Comparison of ENCODE assay signal across 18 cellular contexts in the genomic region with DNA sequence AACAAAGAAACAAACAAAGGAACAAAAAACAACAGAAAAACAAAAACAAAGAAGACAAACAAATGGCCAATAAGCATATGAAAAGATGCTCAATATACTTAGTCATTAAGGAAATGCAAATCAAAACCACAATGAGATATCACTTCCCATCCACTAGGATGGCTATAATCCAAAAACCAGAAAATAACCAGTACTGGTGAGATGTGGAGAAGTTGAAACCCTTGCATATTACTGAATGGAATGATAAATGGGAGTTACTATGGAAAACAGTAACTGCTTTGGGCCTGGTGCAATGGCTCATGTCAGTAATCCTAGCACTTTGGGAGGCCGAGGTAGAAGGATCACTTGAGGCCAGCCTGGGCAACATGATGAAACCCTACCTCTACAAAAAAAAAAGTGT. TPM values are rescaled to one million over a fixed set of nuclear protein-coding genes. Genes with fewer than 3 reads are reported as not detected.
"Had no signal": no experiment of that assay in that cellular context is flagged by ENCODE, and none has a peak within 500 bp of the region (broad histone marks: within the 10 kb centered on the region; RNA-seq: fewer than 3 reads in every experiment).

No MANE protein-coding gene starts in this region.

- DNase-seq: activated B cell treated with CpG ODN at 0.5 μM for 24 hours; activated CD4-positive, alpha-beta T cell treated with anti-CD3 and anti-CD28 coated beads, Interleukin-2, amount 50 U/mL, for 1 hour; activated naive CD4-positive, alpha-beta T cell treated with anti-CD3 and anti-CD28 coated beads, Interleukin-2, amount 10 ng/mL, durations not matched to agents 7 days and 5 days; activated T-cell treated with anti-CD3 and anti-CD28 coated beads for 4 hours; central memory CD4-positive, alpha-beta T cell; effector CD8-positive, alpha-beta T cell; heart left ventricle; left lung; mesendoderm; psoas muscle; stimulated activated CD4-positive, alpha-beta T cell treated with anti-CD3 and anti-CD28 coated beads, Interleukin-4, amount 100 ng/mL, for 1 hour; stimulated activated naive CD8-positive, alpha-beta T cell treated with anti-CD3 and anti-CD28 coated beads, Interleukin-15, amount 100 ng/mL, for 72 hours; T-cell; T1000 had no signal

- H3K4me1 ChIP-seq: left lung, psoas muscle had no signal

- H3K36me3 Mint-ChIP-seq: activated naive CD4-positive, alpha-beta T cell treated with anti-CD3 and anti-CD28 coated beads, Interleukin-2, amount 10 ng/mL, durations not matched to agents 7 days and 5 days; T-cell had no signal

- H3K4me3 Mint-ChIP-seq: activated B cell treated with CpG ODN at 0.5 μM for 24 hours; activated naive CD4-positive, alpha-beta T cell treated with anti-CD3 and anti-CD28 coated beads, Interleukin-2, amount 10 ng/mL, durations not matched to agents 7 days and 5 days; activated T-helper 17 cell treated with anti-CD3 and anti-CD28 coated beads, Interleukin-2, amount 50 U/mL, for 72 hours; stimulated activated naive CD8-positive, alpha-beta T cell treated with anti-CD3 and anti-CD28 coated beads, Interleukin-15, amount 100 ng/mL, for 72 hours; T-cell had no signal

- H3K27me3 ChIP-seq: heart left ventricle, left lung had no signal

- H3K36me3 ChIP-seq: heart left ventricle, left lung, thoracic aorta had no signal

- H3K27me3 Mint-ChIP-seq: activated T-helper 17 cell treated with anti-CD3 and anti-CD28 coated beads, Interleukin-2, amount 50 U/mL, for 72 hours; stimulated activated naive CD8-positive, alpha-beta T cell treated with anti-CD3 and anti-CD28 coated beads, Interleukin-15, amount 100 ng/mL, for 72 hours; T-cell had no signal

- H3K9me3 ChIP-seq: heart left ventricle, left lung, psoas muscle, thoracic aorta had no signal

- ATAC-seq: activated T-helper 17 cell treated with anti-CD3 and anti-CD28 coated beads, Interleukin-2, amount 50 U/mL, for 72 hours; heart left ventricle; left lung; psoas muscle; stimulated activated naive CD8-positive, alpha-beta T cell treated with anti-CD3 and anti-CD28 coated beads, Interleukin-15, amount 100 ng/mL, for 72 hours; T-cell had no signal

- H3K9me3 Mint-ChIP-seq: activated B cell treated with CpG ODN at 0.5 μM for 24 hours; activated naive CD4-positive, alpha-beta T cell treated with anti-CD3 and anti-CD28 coated beads, Interleukin-2, amount 10 ng/mL, durations not matched to agents 7 days and 5 days; activated T-helper 17 cell treated with anti-CD3 and anti-CD28 coated beads, Interleukin-2, amount 50 U/mL, for 72 hours; stimulated activated naive CD8-positive, alpha-beta T cell treated with anti-CD3 and anti-CD28 coated beads, Interleukin-15, amount 100 ng/mL, for 72 hours; T-cell had no signal

- H3K4me3 ChIP-seq: coronary artery, heart left ventricle, left lung, psoas muscle, thoracic aorta had no signal

- H3K4me1 Mint-ChIP-seq: activated B cell treated with CpG ODN at 0.5 μM for 24 hours; activated naive CD4-positive, alpha-beta T cell treated with anti-CD3 and anti-CD28 coated beads, Interleukin-2, amount 10 ng/mL, durations not matched to agents 7 days and 5 days; activated T-helper 17 cell treated with anti-CD3 and anti-CD28 coated beads, Interleukin-2, amount 50 U/mL, for 72 hours; stimulated activated naive CD8-positive, alpha-beta T cell treated with anti-CD3 and anti-CD28 coated beads, Interleukin-15, amount 100 ng/mL, for 72 hours; T-cell had no signal

- H3K27ac Mint-ChIP-seq: activated B cell treated with CpG ODN at 0.5 μM for 24 hours; activated naive CD4-positive, alpha-beta T cell treated with anti-CD3 and anti-CD28 coated beads, Interleukin-2, amount 10 ng/mL, durations not matched to agents 7 days and 5 days; activated T-helper 17 cell treated with anti-CD3 and anti-CD28 coated beads, Interleukin-2, amount 50 U/mL, for 72 hours; T-cell had no signal

- H3K27ac ChIP-seq: coronary artery, epithelial cell of prostate, heart left ventricle, left lung, psoas muscle, thoracic aorta had no signal

RNA-seq across cellular contexts. Expression of a gene that starts 44.9 kb away (rescaled TPM):
- total RNA-seq: activated B cell treated with CpG ODN at 0.5 μM for 24 hours had no signal
